14 cellular contexts compared by ENCODE assay signal in the genomic region with DNA sequence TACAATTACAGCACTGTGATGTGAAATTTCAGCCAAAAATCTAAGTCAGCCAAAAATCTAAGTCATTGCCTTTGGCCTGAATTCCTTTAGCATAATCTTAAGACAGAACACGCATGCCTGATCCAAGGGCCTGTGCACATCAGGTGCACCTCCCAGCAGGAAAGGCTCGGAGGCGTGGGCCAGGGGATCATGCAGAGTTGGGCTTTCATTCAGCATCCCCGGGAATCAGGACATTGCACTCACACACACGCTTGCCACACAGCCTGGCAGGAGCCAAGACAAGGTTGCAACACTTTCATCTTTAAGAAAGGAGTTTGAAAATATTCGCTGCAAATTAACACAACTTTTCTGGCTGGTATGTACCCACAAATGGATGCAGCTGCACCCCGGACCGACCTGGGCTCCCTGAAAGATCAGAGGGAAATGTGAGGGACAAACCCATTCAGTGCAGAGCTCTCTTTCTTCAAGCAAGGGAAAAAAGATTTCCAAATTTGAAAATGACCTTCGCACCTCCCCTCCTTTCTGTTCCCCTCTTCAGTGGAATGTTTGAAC. TPM values are rescaled to one million over a fixed set of nuclear protein-coding genes. Genes with fewer than 3 reads are reported as not detected.
DNase-seq lines count a peak whose midpoint lies in the region; ATAC-seq and TF ChIP-seq lines count a peak whose summit lies in the region.
"Had no signal": no experiment of that assay in that cellular context is flagged by ENCODE, and none has a peak within 500 bp of the region (broad histone marks: within the 10 kb centered on the region; RNA-seq: fewer than 3 reads in every experiment).

No MANE protein-coding gene starts in this region.

- intact Hi-C loops in mucosa of descending colon (cut with DNase I, micrococcal nuclease), result no loop called here

- TF ChIP-seq CTCF in AG10803 (conservative IDR thresholded peaks at IDR 0.05; ENCODE audit: low read length) (no peak), KMS-11 (conservative IDR thresholded peaks at IDR 0.05; ENCODE audit: low read depth, low read length) (no peak), coronary artery (IDR thresholded peaks at IDR 0.05) (no peak), mucosa of descending colon (IDR thresholded peaks at IDR 0.05) (no peak)

- peak; percentile 29 for ATAC-seq in mucosa of descending colon
- no peak for ATAC-seq in GM18861 (IDR thresholded peaks at IDR 0.05; ENCODE audit: unreplicated experiment)
- no peak for ATAC-seq in GM19463 (IDR thresholded peaks at IDR 0.05; ENCODE audit: unreplicated experiment)
- no peak for ATAC-seq in GM18868 (IDR thresholded peaks at IDR 0.05; ENCODE audit: unreplicated experiment)
- ATAC-seq: activated T-helper 17 cell treated with anti-CD3 and anti-CD28 coated beads, Interleukin-2, amount 50 U/mL, for 72 hours had no signal

- H3K27me3 ChIP-seq in KMS-11 (ENCODE audit: insufficient read depth, low read depth), result no peaks in the 10 kb centered on the region; the same call in 1 of the 2 replicates

- peak overlapping the region; percentile 42; the same call in 1 of the 2 replicates for H3K9ac ChIP-seq in KMS-11

- H4K20me1 ChIP-seq in KMS-11 (ENCODE audit: insufficient read depth), result no peaks in the 10 kb centered on the region

- H3K79me2 ChIP-seq in KMS-11 (ENCODE audit: insufficient read depth, low read depth), result no peaks in the 10 kb centered on the region

- peak overlapping the region; percentile 62 for H2AFZ ChIP-seq in KMS-11 (ENCODE audit: low read depth)

- peak; percentile 11 for DNase-seq in AG10803 (ENCODE audit: low read depth)
- peak; percentile 68 for DNase-seq in coronary artery (ENCODE audit: low spot score)
- no peak for DNase-seq in mucosa of descending colon
- DNase-seq in activated CD4-positive, alpha-beta T cell treated with anti-CD3 and anti-CD28 coated beads for 48 hours, result no peak
- DNase-seq: AML-193; effector CD8-positive, alpha-beta T cell; NCI-H2029 treated with DMSO at 0.1 percent for 48 hours; NCI-H748 treated with DMSO at 0.1 percent for 48 hours had no signal

- H3K27ac ChIP-seq in KMS-11 (peak overlapping the region; percentile 71), coronary artery (no peak overlapping the region)
- H3K27ac ChIP-seq: HL-60 had no signal

- no peak overlapping the region for H3K4me3 ChIP-seq in AG10803 (ENCODE audit: low read length)
- no peak overlapping the region for H3K4me3 ChIP-seq in KMS-11 (IDR thresholded peaks at IDR 0.05; ENCODE audit: insufficient read depth, low read depth, low read length)
- H3K4me3 ChIP-seq in coronary artery, result no peak overlapping the region
- H3K4me3 ChIP-seq in mucosa of descending colon, result no peak overlapping the region

- no peaks in the 10 kb centered on the region for H3K36me3 ChIP-seq in KMS-11 (ENCODE audit: insufficient read depth)
- no peaks in the 10 kb centered on the region for H3K36me3 ChIP-seq in mucosa of descending colon (ENCODE audit: low read depth)

- H3K4me2 ChIP-seq in KMS-11, result peak overlapping the region; percentile 61

- H3K4me1 ChIP-seq in KMS-11 (ENCODE audit: low read depth, poor library complexity, severe bottlenecking) (peaks cover 46% of the 10 kb centered on the region), mucosa of descending colon (ENCODE audit: low read depth) (peaks cover 14% of the 10 kb centered on the region)

- no peaks in the 10 kb centered on the region for H3K9me3 ChIP-seq in mucosa of descending colon

RNA-seq across cellular contexts. Expression of a gene that starts 48.8 kb away (rescaled TPM):
- total RNA-seq in mucosa of descending colon, result 10 to 100 TPM; 16.6 to 25.2 (median 23.1) TPM

RNA-seq across cellular contexts. Expression of a gene that starts 48.8 kb away (rescaled TPM):
- 1 to 10 TPM; 1.5 to 2.4 (median 2.3) TPM for total RNA-seq in mucosa of descending colon

Comparison
In these comparisons a context has a peak if more than half of its experiments do, and no peak if none do; other contexts are left out.
1. DNase-seq: peak in AG10803 (single experiment) and coronary artery (single experiment); none in mucosa of descending colon (0 of 3) and activated CD4-positive, alpha-beta T cell treated with anti-CD3 and anti-CD28 coated beads for 48 hours (single experiment).